ENCODE assay signal across 15 cellular contexts in genomic region chrX:132461886-132462285, GRCh38. TPM values are rescaled to one million over a fixed set of nuclear protein-coding genes. Genes with fewer than 3 reads are reported as not detected.
DNase-seq lines count a peak whose midpoint lies in the region; TF ChIP-seq lines count a peak whose summit lies in the region.
"Had no signal": no experiment of that assay in that cellular context is flagged by ENCODE, and none has a peak within 500 bp of the region (broad histone marks: within the 10 kb centered on the region; RNA-seq: fewer than 3 reads in every experiment).

No MANE protein-coding gene starts in this region.

- peaks cover 0 to 57% (median 4%) of the 10 kb centered on the region in 45 donors for H3K27me3 ChIP-seq in dorsolateral prefrontal cortex

- POLR2A ChIA-PET in HEK293T (lab: Yijun Ruan, JAX), result no interaction called here

- DNase-seq in Ammon's horn (ENCODE audit: low spot score), result peak; percentile 29
- DNase-seq in dorsolateral prefrontal cortex, result no peak
- DNase-seq in medulla oblongata (ENCODE audit: extremely low spot score), result peak; percentile 33
- peak; percentile 65 for DNase-seq in superior temporal gyrus (ENCODE audit: extremely low spot score)
- DNase-seq in A172 (ENCODE audit: low spot score), result no peak
- DNase-seq in HEK293T (ENCODE audit: extremely low spot score), result no peak
- DNase-seq in NCI-H526 (lab: John Stamatoyannopoulos, UW), result no peak
- DNase-seq: 8988T; ACHN; C1 segment of cervical spinal cord; Calu3; CD4-positive, alpha-beta T cell; DMS 273 treated with DMSO at 0.1 percent for 48 hours; H7 had no signal

- intact Hi-C loops in dorsolateral prefrontal cortex (cut with DNase I), result no loop called here

- H3K27ac ChIP-seq in dorsolateral prefrontal cortex, result peak overlapping the region in 53 of 59 donors; percentile 2 to 88 (median 66)

- no peak overlapping the region for H3K4me3 ChIP-seq in dorsolateral prefrontal cortex
- H3K4me3 ChIP-seq: GM23338 had no signal

- CTCF ChIA-PET in HEK293T (lab: Yijun Ruan, JAX), result no interaction called here

- no peak for TF ChIP-seq CTCF in dorsolateral prefrontal cortex (IDR thresholded peaks at IDR 0.05 in 54 of 56, conservative IDR thresholded peaks at IDR 0.05 in 2 of 56; ENCODE audit: low read depth in 1 of 56, partially characterized antibody in 56 of 56)

TF ChIP-seq in HEK293T, 16 proteins besides CTCF, POLR2A, EP300 and RAD21:
- TF ChIP-seq TARDBP (IDR thresholded peaks at IDR 0.05) (no peak), ARNT (IDR thresholded peaks at IDR 0.05) (no peak), FOXA1 (IDR thresholded peaks at IDR 0.05) (no peak)
- TF ChIP-seq, protein P1, sequence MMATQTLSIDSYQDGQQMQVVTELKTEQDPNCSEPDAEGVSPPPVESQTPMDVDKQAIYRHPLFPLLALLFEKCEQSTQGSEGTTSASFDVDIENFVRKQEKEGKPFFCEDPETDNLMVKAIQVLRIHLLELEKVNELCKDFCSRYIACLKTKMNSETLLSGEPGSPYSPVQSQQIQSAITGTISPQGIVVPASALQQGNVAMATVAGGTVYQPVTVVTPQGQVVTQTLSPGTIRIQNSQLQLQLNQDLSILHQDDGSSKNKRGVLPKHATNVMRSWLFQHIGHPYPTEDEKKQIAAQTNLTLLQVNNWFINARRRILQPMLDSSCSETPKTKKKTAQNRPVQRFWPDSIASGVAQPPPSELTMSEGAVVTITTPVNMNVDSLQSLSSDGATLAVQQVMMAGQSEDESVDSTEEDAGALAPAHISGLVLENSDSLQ (IDR thresholded peaks at IDR 0.05), result no peak

RNA-seq across cellular contexts. Expression of gene MBNL3, which starts 27.0 kb away (rescaled TPM):
- total RNA-seq in dorsolateral prefrontal cortex, result 10 to 100 TPM in 1 of 120 experiments, 1 to 10 TPM in 119; 1.5 to 10.1 (median 4.2) TPM
- total RNA-seq in A172 (2014; rRNA removed; shearing (Covaris generic)), result 0.17 and 0.24 TPM in 2 replicates

Comparison
In these comparisons a context has a peak if more than half of its experiments do, and no peak if none do; other contexts are left out.
1. DNase-seq: peak in Ammon's horn (single experiment), medulla oblongata (single experiment) and superior temporal gyrus (single experiment); none in dorsolateral prefrontal cortex (0 of 10), A172 (single experiment), HEK293T (single experiment) and NCI-H526 (0 of 2).